9 cellular contexts compared by ENCODE assay signal in the genomic region with DNA sequence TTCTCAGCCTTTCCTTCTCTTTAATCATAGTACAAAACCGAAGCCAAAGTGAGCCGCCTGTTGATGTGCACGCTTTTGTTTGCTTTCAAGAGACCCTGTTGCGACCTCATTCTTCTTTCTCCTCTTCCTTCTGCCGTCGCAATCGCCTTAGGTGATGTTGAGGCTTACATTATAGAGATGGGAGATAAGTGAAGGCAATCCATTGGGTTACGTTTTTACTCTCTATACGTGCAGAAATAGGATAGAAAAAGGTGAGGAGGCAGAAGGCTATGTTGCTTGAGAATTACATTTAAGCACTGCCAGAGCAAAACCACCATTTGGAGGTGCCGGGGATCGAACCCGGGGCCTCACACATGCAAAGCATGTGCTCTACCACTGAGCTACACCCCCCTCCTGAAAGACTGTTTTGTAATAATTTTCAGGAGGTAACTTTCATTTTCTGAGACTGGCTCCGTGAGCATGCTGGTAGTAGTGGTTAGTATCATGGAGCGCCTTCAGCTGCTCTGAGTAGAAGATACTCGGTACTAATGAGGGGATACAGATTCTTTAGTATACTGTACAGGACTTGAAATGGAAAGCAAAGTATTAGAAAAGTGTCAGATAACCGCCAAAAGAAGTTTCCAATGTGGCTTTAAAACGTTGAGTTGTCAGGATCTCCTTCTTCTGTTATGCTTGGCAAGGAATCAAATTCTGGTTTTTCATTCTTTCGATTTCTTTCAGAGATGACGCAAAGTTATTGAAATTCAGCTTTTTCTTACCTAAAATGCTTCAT.
DNase-seq lines count a peak whose midpoint lies in the region; ATAC-seq and TF ChIP-seq lines count a peak whose summit lies in the region.
"Had no signal": no experiment of that assay in that cellular context is flagged by ENCODE, and none has a peak within 500 bp of the region (broad histone marks: within the 10 kb centered on the region; RNA-seq: fewer than 3 reads in every experiment).

No MANE protein-coding gene starts in this region.

- POLR2A ChIA-PET in PC-3 (lab: Charles Lee; ENCODE audit: unreplicated experiment): no interaction called here
- POLR2A ChIA-PET in CD4-positive, alpha-beta memory T cell (lab: Charles Lee; ENCODE audit: partially characterized antibody): no interaction called here

- no peak overlapping the region for H3K4me3 Mint-ChIP-seq in stimulated activated naive CD8-positive, alpha-beta T cell treated with anti-CD3 and anti-CD28 coated beads, Interleukin-15, amount 100 ng/mL, for 72 hours
- no peak overlapping the region for H3K4me3 Mint-ChIP-seq in CD4-positive, alpha-beta memory T cell
- H3K4me3 Mint-ChIP-seq: CD4-positive, alpha-beta T cell had no signal

- H2AFZ ChIP-seq in PC-3 (ENCODE audit: low read length): peak overlapping the region; percentile 55; the same call in 1 of the 2 replicates

- no peaks in the 10 kb centered on the region for H3F3A ChIP-seq in PC-3 (ENCODE audit: low read length, unreplicated experiment)

- H3K36me3 Mint-ChIP-seq in CD4-positive, alpha-beta memory T cell: no peaks in the 10 kb centered on the region

- H3K9me2 ChIP-seq in PC-3 (replicated peaks; ENCODE audit: low read length): no peaks in the 10 kb centered on the region

- intact Hi-C loops in PC-3 (cut with micrococcal nuclease): no loop called here
- intact Hi-C loops in CD4-positive, alpha-beta memory T cell (cut with micrococcal nuclease): no loop called here

- H3K27me3 ChIP-seq in PC-3 (ENCODE audit: low read length): no peaks in the 10 kb centered on the region
- peaks cover 4% of the 10 kb centered on the region for H3K27me3 ChIP-seq in CD4-positive, alpha-beta memory T cell (ENCODE audit: insufficient read depth, low read length)

- no peak overlapping the region for H3K27ac ChIP-seq in PC-3 (ENCODE audit: low read length)
- H3K27ac ChIP-seq in CD4-positive, alpha-beta memory T cell (ENCODE audit: low read depth, low read length): no peak overlapping the region

- peak; percentile 69 for ATAC-seq in stimulated activated naive CD8-positive, alpha-beta T cell treated with anti-CD3 and anti-CD28 coated beads, Interleukin-15, Interleukin-2, amounts not matched to agents 100 U/mL and 50 U/mL, for 24 hours
- ATAC-seq in stimulated activated naive CD8-positive, alpha-beta T cell treated with anti-CD3 and anti-CD28 coated beads, Interleukin-15, amount 100 ng/mL, for 72 hours: no peak
- peak; percentile 49 for ATAC-seq in PC-3

- no peak for TF ChIP-seq POLR2A in erythroblast (IDR thresholded peaks at IDR 0.05; ENCODE audit: low read length)

- H3K79me2 ChIP-seq in PC-3 (ENCODE audit: low read length): no peaks in the 10 kb centered on the region

- H4K20me1 ChIP-seq in PC-3 (ENCODE audit: low read length): no peaks in the 10 kb centered on the region

- no peaks in the 10 kb centered on the region for H3K9me3 ChIP-seq in PC-3 (ENCODE audit: low read length)
- H3K9me3 ChIP-seq in CD4-positive, alpha-beta memory T cell (ENCODE audit: control insufficient read depth in 1 of 2, low read length in 2 of 2): no peaks in the 10 kb centered on the region

- no peaks in the 10 kb centered on the region for H3K4me1 Mint-ChIP-seq in stimulated activated naive CD8-positive, alpha-beta T cell treated with anti-CD3 and anti-CD28 coated beads, Interleukin-15, amount 100 ng/mL, for 72 hours
- peaks cover 0 to 2% (median 0%) of the 10 kb centered on the region in 4 donors for H3K4me1 Mint-ChIP-seq in CD4-positive, alpha-beta memory T cell

- peaks cover 0 to 5% of the 10 kb centered on the region in 2 donors for H3K9me3 Mint-ChIP-seq in stimulated activated naive CD8-positive, alpha-beta T cell treated with anti-CD3 and anti-CD28 coated beads, Interleukin-15, amount 100 ng/mL, for 72 hours
- peaks cover 0 to 15% (median 4%) of the 10 kb centered on the region in 8 donors for H3K9me3 Mint-ChIP-seq in CD4-positive, alpha-beta memory T cell
- H3K9me3 Mint-ChIP-seq: CD4-positive, alpha-beta T cell had no signal

- no TSS peak for BruUV-seq in PC-3 (replicated peaks; lab: Mats Ljungman, UMichigan)

- H3K27me3 Mint-ChIP-seq in stimulated activated naive CD8-positive, alpha-beta T cell treated with anti-CD3 and anti-CD28 coated beads, Interleukin-15, amount 100 ng/mL, for 72 hours: peaks cover 66% of the 10 kb centered on the region
- peaks cover 39 to 43% of the 10 kb centered on the region in 2 donors for H3K27me3 Mint-ChIP-seq in CD4-positive, alpha-beta memory T cell

- no peak for TF ChIP-seq CTCF in PC-3 (conservative IDR thresholded peaks at IDR 0.05; ENCODE audit: low read depth, low read length)

- H3K4me2 ChIP-seq in PC-3 (ENCODE audit: low read length): peak overlapping the region; percentile 72

- peak; percentile 36 for DNase-seq in stimulated activated naive CD8-positive, alpha-beta T cell treated with anti-CD3 and anti-CD28 coated beads, Interleukin-15, Interleukin-2, amounts not matched to agents 100 U/mL and 50 U/mL, for 24 hours
- no peak for DNase-seq in stimulated activated naive CD8-positive, alpha-beta T cell treated with anti-CD3 and anti-CD28 coated beads, Interleukin-15, amount 100 ng/mL, for 72 hours
- DNase-seq in PC-3 (peak; percentile 69), erythroblast (lab: John Stamatoyannopoulos, UW) (peak; percentile 39 to 43), NCI-H2107 (lab: John Stamatoyannopoulos, UW) (no peak), HuH-7 (ENCODE audit: low spot score) (no peak)
- DNase-seq in CD4-positive, alpha-beta memory T cell: no peak
- no peak for DNase-seq in activated CD8-positive, alpha-beta memory T cell treated with anti-CD3 and anti-CD28 coated beads for 24 hours
- DNase-seq: CD4-positive, alpha-beta T cell had no signal

- no peak overlapping the region for H3K9ac ChIP-seq in PC-3 (ENCODE audit: low read length)

- no peaks in the 10 kb centered on the region; the same call in 1 of the 2 replicates for H3K4me1 ChIP-seq in PC-3 (ENCODE audit: insufficient read depth, low read length)
- no peaks in the 10 kb centered on the region for H3K4me1 ChIP-seq in CD4-positive, alpha-beta memory T cell (ENCODE audit: insufficient read depth, low read length)

- CTCF ChIA-PET in PC-3 (lab: Charles Lee): no interaction called here
- CTCF ChIA-PET in CD4-positive, alpha-beta memory T cell (lab: Charles Lee; ENCODE audit: partially characterized antibody): no interaction called here

- H3K4me3 ChIP-seq in PC-3 (ENCODE audit: low read length): peak overlapping the region; percentile 62
- H3K4me3 ChIP-seq in CD4-positive, alpha-beta memory T cell (ENCODE audit: low read length in 2 of 2): no peak overlapping the region

- no peaks in the 10 kb centered on the region for H3K36me3 ChIP-seq in PC-3 (ENCODE audit: low read depth, low read length)
- H3K36me3 ChIP-seq in CD4-positive, alpha-beta memory T cell (ENCODE audit: insufficient read depth, low read length): no peaks in the 10 kb centered on the region

- H3K27ac Mint-ChIP-seq in stimulated activated naive CD8-positive, alpha-beta T cell treated with anti-CD3 and anti-CD28 coated beads, Interleukin-15, amount 100 ng/mL, for 72 hours: no peak overlapping the region
- H3K27ac Mint-ChIP-seq in CD4-positive, alpha-beta memory T cell: no peak overlapping the region
- H3K27ac Mint-ChIP-seq: CD4-positive, alpha-beta T cell had no signal

Comparison
In these comparisons a context has a peak if more than half of its experiments do, and no peak if none do; other contexts are left out.
1. DNase-seq: peak in stimulated activated naive CD8-positive, alpha-beta T cell treated with anti-CD3 and anti-CD28 coated beads, Interleukin-15, Interleukin-2, amounts not matched to agents 100 U/mL and 50 U/mL, for 24 hours (single experiment), PC-3 (single experiment) and erythroblast (2 of 2); none in stimulated activated naive CD8-positive, alpha-beta T cell treated with anti-CD3 and anti-CD28 coated beads, Interleukin-15, amount 100 ng/mL, for 72 hours (0 of 2), CD4-positive, alpha-beta memory T cell (0 of 5), activated CD8-positive, alpha-beta memory T cell treated with anti-CD3 and anti-CD28 coated beads for 24 hours (single experiment), NCI-H2107 (single experiment) and HuH-7 (single experiment).